Comparison of ENCODE assay signal across 8 cellular contexts in the genomic region with DNA sequence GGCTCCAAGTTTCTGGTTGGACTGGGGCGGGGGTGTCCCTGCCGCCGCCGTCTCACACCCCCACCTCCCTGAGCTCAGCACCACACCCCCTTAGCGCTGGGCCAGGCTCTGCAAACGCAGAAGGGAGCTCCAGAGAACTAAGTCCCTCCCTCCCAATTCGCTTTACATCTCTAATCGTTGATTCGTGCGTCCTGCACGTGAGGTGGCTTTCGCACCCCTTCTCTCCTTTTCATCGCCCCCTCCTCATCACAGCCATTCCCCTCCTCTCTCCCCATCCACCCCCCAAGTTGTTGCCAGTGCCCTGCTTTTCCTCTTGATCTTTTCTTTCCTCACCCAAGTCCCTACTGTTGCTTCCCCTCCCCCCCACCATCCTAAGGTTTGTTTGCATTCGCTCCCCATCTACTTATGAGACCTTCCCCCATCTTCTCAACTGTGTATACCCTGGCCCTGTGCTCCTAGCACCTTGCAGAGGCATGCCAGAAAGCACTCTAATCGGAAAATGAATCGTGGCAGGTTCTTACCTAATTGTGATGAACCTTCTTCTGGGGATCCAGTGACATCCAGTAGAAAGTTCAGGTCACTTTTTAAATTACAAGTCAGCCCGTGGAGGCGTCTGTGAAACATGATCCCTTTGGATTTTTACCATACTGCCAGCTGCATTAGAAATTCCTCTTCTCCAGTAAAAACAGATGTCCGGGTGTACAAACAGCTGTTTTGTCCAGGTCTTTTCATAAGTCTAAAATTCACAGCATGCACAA. TPM values are rescaled to one million over a fixed set of nuclear protein-coding genes. Genes with fewer than 3 reads are reported as not detected.
DNase-seq lines count a peak whose midpoint lies in the region; ATAC-seq and TF ChIP-seq lines count a peak whose summit lies in the region.

No MANE protein-coding gene starts in this region.

- intact Hi-C loops in activated B cell treated with CpG ODN at 0.5 μM for 24 hours (cut with micrococcal nuclease) = loop anchor here (1.0 to 10.0 kb wide), 18 partner anchors 63 to 1411 kb away; partner anchors contain the start of genes GALM, GEMIN6, GPATCH11 and HEATR5B

- no peak for DNase-seq in activated CD4-positive, alpha-beta T cell treated with anti-CD3 and anti-CD28 coated beads, Interleukin-2, amount 10 ng/mL, durations not matched to agents 7 days and 5 days
- no peak for DNase-seq in activated CD4-positive, alpha-beta T cell treated with anti-CD3 and anti-CD28 coated beads, Interleukin-2, amount 50 U/mL, for 1 hour
- peak; percentile 51 for DNase-seq in NCI-H1105 (lab: John Stamatoyannopoulos, UW)
- DNase-seq in activated B cell treated with CpG ODN at 0.5 μM for 24 hours = peak; percentile 20

- no peak for TF ChIP-seq POLR2A in gastroesophageal sphincter (IDR thresholded peaks at IDR 0.05)

- ATAC-seq in activated B cell treated with CpG ODN at 0.5 μM for 24 hours (ENCODE audit: low read depth) (no peak), gastroesophageal sphincter (peak; percentile 86), HG03159 (IDR thresholded peaks at IDR 0.05; ENCODE audit: unreplicated experiment) (no peak), HG02588 (IDR thresholded peaks at IDR 0.05; ENCODE audit: unreplicated experiment) (no peak)

- CTCF ChIA-PET in activated CD4-positive, alpha-beta T cell treated with anti-CD3 and anti-CD28 coated beads, Interleukin-2, amount 10 ng/mL, durations not matched to agents 7 days and 5 days (lab: Charles Lee) = interaction anchor here (1.2 to 1.8 kb wide), 3 partner anchors 11 to 62 kb away, joined by 3 to 8 read pairs (median 5); no protein-coding TSS in a partner anchor
- CTCF ChIA-PET in activated B cell treated with CpG ODN at 0.5 μM for 24 hours (lab: Charles Lee) = interaction anchor here (2.1 to 3.8 kb wide), 2 partner anchors 62 to 131 kb away, joined by 8 to 20 read pairs; no protein-coding TSS in a partner anchor

- H3K4me3 Mint-ChIP-seq in activated CD4-positive, alpha-beta T cell treated with anti-CD3 and anti-CD28 coated beads, Interleukin-2, amount 10 ng/mL, durations not matched to agents 7 days and 5 days = peak overlapping the region; percentile 82
- peak overlapping the region; percentile 91 for H3K4me3 Mint-ChIP-seq in activated B cell treated with CpG ODN at 0.5 μM for 24 hours

- H3K4me1 Mint-ChIP-seq in activated CD4-positive, alpha-beta T cell treated with anti-CD3 and anti-CD28 coated beads, Interleukin-2, amount 10 ng/mL, durations not matched to agents 7 days and 5 days = peaks cover 70% of the 10 kb centered on the region
- H3K4me1 Mint-ChIP-seq in activated B cell treated with CpG ODN at 0.5 μM for 24 hours = peaks cover 42% of the 10 kb centered on the region

- peak overlapping the region; percentile 27 to 100 (median 98) for H3K27ac ChIP-seq in gastroesophageal sphincter
- H3K27ac ChIP-seq in rectal smooth muscle tissue (ENCODE audit: low read depth, low read length) = peak overlapping the region; percentile 69

- H3K36me3 ChIP-seq in gastroesophageal sphincter (no peaks in the 10 kb centered on the region), rectal smooth muscle tissue (ENCODE audit: control insufficient read depth, insufficient read depth, low read length) (no peaks in the 10 kb centered on the region)

- H3K9me3 ChIP-seq in gastroesophageal sphincter = no peaks in the 10 kb centered on the region

- 1 to 2% methylated on average over 9 to 14 of the region's 19 CpGs for WGBS in gastroesophageal sphincter (ENCODE audit: low coverage in 1 of 2), 2 donors

- H3K9ac ChIP-seq in rectal smooth muscle tissue (ENCODE audit: low read length) = peak overlapping the region; percentile 28

- no peak for TF ChIP-seq EP300 in gastroesophageal sphincter (IDR thresholded peaks at IDR 0.05)

- H3K36me3 Mint-ChIP-seq in activated CD4-positive, alpha-beta T cell treated with anti-CD3 and anti-CD28 coated beads, Interleukin-2, amount 10 ng/mL, durations not matched to agents 7 days and 5 days (ENCODE audit: low read depth) = peaks cover 7% of the 10 kb centered on the region
- H3K36me3 Mint-ChIP-seq in activated B cell treated with CpG ODN at 0.5 μM for 24 hours (ENCODE audit: low read depth) = peaks cover 6% of the 10 kb centered on the region

- H3K27ac Mint-ChIP-seq in activated CD4-positive, alpha-beta T cell treated with anti-CD3 and anti-CD28 coated beads, Interleukin-2, amount 10 ng/mL, durations not matched to agents 7 days and 5 days = peak overlapping the region; percentile 95
- H3K27ac Mint-ChIP-seq in activated B cell treated with CpG ODN at 0.5 μM for 24 hours = peak overlapping the region; percentile 86

- H3K27me3 Mint-ChIP-seq in activated CD4-positive, alpha-beta T cell treated with anti-CD3 and anti-CD28 coated beads, Interleukin-2, amount 10 ng/mL, durations not matched to agents 7 days and 5 days = no peaks in the 10 kb centered on the region
- H3K27me3 Mint-ChIP-seq in activated B cell treated with CpG ODN at 0.5 μM for 24 hours = peaks cover 4% of the 10 kb centered on the region

- H3K4me3 ChIP-seq in gastroesophageal sphincter (peak overlapping the region; percentile 75 to 98), rectal smooth muscle tissue (ENCODE audit: low read length) (peak overlapping the region; percentile 63)

- H3K27me3 ChIP-seq in gastroesophageal sphincter (no peaks in the 10 kb centered on the region), rectal smooth muscle tissue (ENCODE audit: control insufficient read depth, insufficient read depth, low read length) (no peaks in the 10 kb centered on the region)

- no peaks in the 10 kb centered on the region for H3K9me3 Mint-ChIP-seq in activated CD4-positive, alpha-beta T cell treated with anti-CD3 and anti-CD28 coated beads, Interleukin-2, amount 10 ng/mL, durations not matched to agents 7 days and 5 days
- no peaks in the 10 kb centered on the region for H3K9me3 Mint-ChIP-seq in activated B cell treated with CpG ODN at 0.5 μM for 24 hours

- POLR2A ChIA-PET in activated CD4-positive, alpha-beta T cell treated with anti-CD3 and anti-CD28 coated beads, Interleukin-2, amount 10 ng/mL, durations not matched to agents 7 days and 5 days (lab: Charles Lee) = interaction anchor here (0.9 kb wide), 1 partner anchor 12 kb away, joined by 3 read pairs; no protein-coding TSS in a partner anchor
- POLR2A ChIA-PET in activated B cell treated with CpG ODN at 0.5 μM for 24 hours (lab: Charles Lee) = interaction anchor here (0.6 to 3.7 kb wide), 5 partner anchors 36 to 374 kb away, joined by 3 to 28 read pairs (median 4); partner anchors contain the start of gene SRSF7

- H3K4me1 ChIP-seq in gastroesophageal sphincter (peaks cover 0 to 53% (median 0%) of the 10 kb centered on the region in 3 donors), rectal smooth muscle tissue (ENCODE audit: control insufficient read depth, insufficient read depth, low read length) (peaks cover 14% of the 10 kb centered on the region)

- TF ChIP-seq CTCF in activated B cell treated with CpG ODN at 0.5 μM for 24 hours (IDR thresholded peaks at IDR 0.05) (no peak), gastroesophageal sphincter (IDR thresholded peaks at IDR 0.05) (peak in 1 of 4 experiments; percentile 3)

RNA-seq across cellular contexts. Expression of gene ATL2, which starts 0.6 kb away (rescaled TPM):
- 10 to 100 TPM; 46.0 to 59.2 TPM for total RNA-seq in activated CD4-positive, alpha-beta T cell treated with anti-CD3 and anti-CD28 coated beads, Interleukin-2, amount 10 ng/mL, durations not matched to agents 7 days and 5 days
- total RNA-seq in activated B cell treated with CpG ODN at 0.5 μM for 24 hours (40.0 and 43.2 TPM in 2 replicates), gastroesophageal sphincter (100 to 1,000 TPM; 206 to 329 (median 253) TPM)

Comparison
In these comparisons a context has a peak if more than half of its experiments do, and no peak if none do; other contexts are left out.
1. DNase-seq: peak in NCI-H1105 (single experiment) and activated B cell treated with CpG ODN at 0.5 μM for 24 hours (single experiment); none in activated CD4-positive, alpha-beta T cell treated with anti-CD3 and anti-CD28 coated beads, Interleukin-2, amount 10 ng/mL, durations not matched to agents 7 days and 5 days (single experiment) and activated CD4-positive, alpha-beta T cell treated with anti-CD3 and anti-CD28 coated beads, Interleukin-2, amount 50 U/mL, for 1 hour (single experiment).